20 cellular contexts compared by ENCODE assay signal in genomic region chr10:59281861-59282260, GRCh38.
"Had no signal": no experiment of that assay in that cellular context is flagged by ENCODE, and none has a peak within 500 bp of the region (broad histone marks: within the 10 kb centered on the region; RNA-seq: fewer than 3 reads in every experiment).

No MANE protein-coding gene starts in this region.

- H3K9me3 Mint-ChIP-seq: activated naive CD4-positive, alpha-beta T cell treated with anti-CD3 and anti-CD28 coated beads, Interleukin-2, amount 50 U/mL, for 24 hours; dendritic cell treated with granulocyte-macrophage colony-stimulating factor and Interleukin-4, amounts not matched to agents 40 ng/mL and 50 ng/mL, for 4 days had no signal

- H3K27ac ChIP-seq: breast epithelium, hepatocyte, neutrophil, pancreas, sigmoid colon, tibial artery had no signal

- DNase-seq: activated CD4-positive, alpha-beta T cell treated with anti-CD3 and anti-CD28 coated beads, Interleukin-2, amount 50 U/mL, for 1 hour; activated CD8-positive, alpha-beta memory T cell treated with anti-CD3 and anti-CD28 coated beads, Interleukin-2, amount 50 U/mL, for 4 hours; activated gamma-delta T cell; activated T-cell treated with anti-CD3 and anti-CD28 coated beads, Interleukin-2, amount 50 U/mL, for 72 hours; effector memory CD4-positive, alpha-beta T cell; esophagus squamous epithelium; left cardiac atrium; naive thymus-derived CD8-positive, alpha-beta T cell; pancreas; sigmoid colon; stimulated activated CD4-positive, alpha-beta T cell treated with anti-CD3 and anti-CD28 coated beads, Interleukin-4, amount 100 ng/mL, for 4 hours; T-cell; tibial artery had no signal

- H3K27me3 Mint-ChIP-seq: activated naive CD4-positive, alpha-beta T cell treated with anti-CD3 and anti-CD28 coated beads, Interleukin-2, amount 50 U/mL, for 24 hours; dendritic cell treated with granulocyte-macrophage colony-stimulating factor and Interleukin-4, amounts not matched to agents 40 ng/mL and 50 ng/mL, for 4 days; stimulated activated memory B cell treated with anti-CD40 and anti-IgM and Interleukin-4, amounts not matched to agents 10 μg/mL and 1 μg/mL and 100 μg/mL, for 72 hours had no signal

- H3K4me3 Mint-ChIP-seq: activated naive CD4-positive, alpha-beta T cell treated with anti-CD3 and anti-CD28 coated beads, Interleukin-2, amount 50 U/mL, for 24 hours; activated T-cell treated with anti-CD3 and anti-CD28 coated beads, Interleukin-2, amount 50 U/mL, for 72 hours; dendritic cell treated with granulocyte-macrophage colony-stimulating factor and Interleukin-4, amounts not matched to agents 40 ng/mL and 50 ng/mL, for 4 days; naive thymus-derived CD8-positive, alpha-beta T cell; stimulated activated memory B cell treated with anti-CD40 and anti-IgM and Interleukin-4, amounts not matched to agents 10 μg/mL and 1 μg/mL and 100 μg/mL, for 72 hours; T-cell had no signal

- ATAC-seq: activated CD4-positive, CD25-positive, alpha-beta regulatory T cell treated with anti-CD3 and anti-CD28 coated beads, Interleukin-2, amount 50 U/mL, for 24 hours; activated T-cell treated with anti-CD3 and anti-CD28 coated beads, Interleukin-2, amount 50 U/mL, for 72 hours; left cardiac atrium; naive thymus-derived CD8-positive, alpha-beta T cell; pancreas; stimulated activated memory B cell treated with anti-CD40 and anti-IgM and Interleukin-4, amounts not matched to agents 10 μg/mL and 1 μg/mL and 100 μg/mL, for 72 hours; T-cell had no signal

- H3K36me3 Mint-ChIP-seq: activated naive CD4-positive, alpha-beta T cell treated with anti-CD3 and anti-CD28 coated beads, Interleukin-2, amount 50 U/mL, for 24 hours; naive thymus-derived CD8-positive, alpha-beta T cell; stimulated activated memory B cell treated with anti-CD40 and anti-IgM and Interleukin-4, amounts not matched to agents 10 μg/mL and 1 μg/mL and 100 μg/mL, for 72 hours; T-cell had no signal

- H3K4me1 Mint-ChIP-seq: activated naive CD4-positive, alpha-beta T cell treated with anti-CD3 and anti-CD28 coated beads, Interleukin-2, amount 50 U/mL, for 24 hours; naive thymus-derived CD8-positive, alpha-beta T cell; stimulated activated memory B cell treated with anti-CD40 and anti-IgM and Interleukin-4, amounts not matched to agents 10 μg/mL and 1 μg/mL and 100 μg/mL, for 72 hours; T-cell had no signal
